8 cellular contexts compared by ENCODE assay signal in the genomic region with DNA sequence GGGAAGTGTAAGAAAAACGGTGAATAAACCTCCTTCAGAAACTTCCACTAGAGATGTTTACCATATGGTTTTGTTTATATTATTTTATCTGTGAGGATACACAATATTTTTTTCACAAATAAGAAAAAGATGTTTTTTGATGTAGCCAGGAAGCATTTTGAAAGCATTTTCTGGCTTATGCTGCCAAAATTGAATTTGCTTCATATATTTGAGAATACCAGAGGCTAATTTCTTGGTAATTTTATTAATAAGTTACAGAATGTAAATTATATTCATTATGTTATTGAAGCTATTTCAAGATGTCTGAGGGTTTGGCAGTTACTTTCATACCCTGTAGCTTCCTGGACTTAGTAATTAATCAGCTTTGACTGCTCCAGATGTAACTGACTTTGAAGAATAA.
"Had no signal": no experiment of that assay in that cellular context is flagged by ENCODE, and none has a peak within 500 bp of the region (broad histone marks: within the 10 kb centered on the region; RNA-seq: fewer than 3 reads in every experiment).

No MANE protein-coding gene starts in this region.

- ATAC-seq: GM12878 had no signal

- FAIRE-seq: G401.6, GM12878, GM12891, GM12892, GM18507, GM19239 had no signal

- DNase-seq: GDM1, GF-D8 had no signal

- H3K4me3 ChIP-seq: GM12878 had no signal
